Comparison of ENCODE assay signal across 32 cellular contexts in the genomic region with DNA sequence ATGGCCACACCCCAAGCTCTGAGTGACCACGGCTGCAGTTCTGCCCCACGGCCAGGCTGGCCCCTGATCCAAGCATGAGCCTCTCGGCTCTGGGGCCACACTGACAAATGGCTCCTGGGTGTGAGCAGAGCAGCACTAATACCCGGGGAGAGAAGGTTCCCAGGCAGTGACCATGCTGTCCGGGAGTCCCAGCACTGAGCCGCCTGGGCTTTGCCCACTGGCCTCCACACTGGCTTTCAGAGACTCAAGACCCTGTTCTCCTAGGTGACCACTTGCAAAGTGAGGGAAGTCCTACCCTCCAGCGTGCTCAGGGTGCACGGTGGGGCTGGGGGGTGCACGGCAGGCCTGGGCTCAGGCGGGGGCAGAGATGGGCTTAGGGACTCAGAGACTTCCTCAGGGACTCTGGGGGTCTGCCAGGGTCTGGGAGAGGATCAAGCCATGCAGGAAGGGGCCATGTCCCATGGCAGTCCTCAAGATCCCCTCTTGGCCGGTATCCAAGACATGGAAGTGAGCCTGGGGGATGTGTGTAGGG. TPM values are rescaled to one million over a fixed set of nuclear protein-coding genes. Genes with fewer than 3 reads are reported as not detected.
"Had no signal": no experiment of that assay in that cellular context is flagged by ENCODE, and none has a peak within 500 bp of the region (broad histone marks: within the 10 kb centered on the region; RNA-seq: fewer than 3 reads in every experiment).

No MANE protein-coding gene starts in this region.

- H3K27ac Mint-ChIP-seq: activated CD4-positive, alpha-beta memory T cell treated with anti-CD3 and anti-CD28 coated beads, Interleukin-2, amount 10 ng/mL, durations not matched to agents 7 days and 5 days; activated CD4-positive, alpha-beta T cell treated with anti-CD3 and anti-CD28 coated beads for 36 hours; activated CD4-positive, alpha-beta T cell treated with anti-CD3 and anti-CD28 coated beads, Interleukin-2, amount 10 ng/mL, durations not matched to agents 7 days and 5 days; activated naive CD8-positive, alpha-beta T cell; activated T-cell treated with anti-CD3 and anti-CD28 coated beads, Interleukin-2, amount 50 U/mL, for 24 hours; activated T-cell treated with anti-CD3 and anti-CD28 coated beads, Interleukin-2, amount 50 U/mL, for 72 hours; effector memory CD8-positive, alpha-beta T cell; T-helper 2 cell treated with Interferon-gamma antibody and Interleukin-4, amounts not matched to agents 5 μg/mL and 100 μg/mL, for 36 hours had no signal

- H3K27me3 ChIP-seq: body of pancreas, heart right ventricle had no signal

- H3K27ac ChIP-seq: body of pancreas, epithelial cell of prostate, esophagus squamous epithelium, gastroesophageal sphincter, heart right ventricle had no signal

- H3K4me3 Mint-ChIP-seq: activated CD4-positive, alpha-beta memory T cell treated with anti-CD3 and anti-CD28 coated beads, Interleukin-2, amount 10 ng/mL, durations not matched to agents 7 days and 5 days; activated CD4-positive, alpha-beta T cell treated with anti-CD3 and anti-CD28 coated beads for 36 hours; activated CD4-positive, alpha-beta T cell treated with anti-CD3 and anti-CD28 coated beads, Interleukin-2, amount 10 ng/mL, durations not matched to agents 7 days and 5 days; activated naive CD8-positive, alpha-beta T cell; activated T-cell treated with anti-CD3 and anti-CD28 coated beads, Interleukin-2, amount 50 U/mL, for 24 hours; activated T-cell treated with anti-CD3 and anti-CD28 coated beads, Interleukin-2, amount 50 U/mL, for 72 hours; effector memory CD8-positive, alpha-beta T cell; T-helper 17 cell; T-helper 2 cell treated with Interferon-gamma antibody and Interleukin-4, amounts not matched to agents 5 μg/mL and 100 μg/mL, for 36 hours had no signal

- H3K4me3 ChIP-seq: body of pancreas, esophagus squamous epithelium, gastroesophageal sphincter, heart right ventricle had no signal

- H3K36me3 ChIP-seq: esophagus squamous epithelium, gastroesophageal sphincter, heart right ventricle had no signal

- H3K9me3 ChIP-seq: body of pancreas, esophagus squamous epithelium had no signal

- H3K36me3 Mint-ChIP-seq: activated naive CD8-positive, alpha-beta T cell had no signal

- H3K9me3 Mint-ChIP-seq: activated CD4-positive, alpha-beta memory T cell treated with anti-CD3 and anti-CD28 coated beads, Interleukin-2, amount 10 ng/mL, durations not matched to agents 7 days and 5 days; activated CD4-positive, alpha-beta T cell treated with anti-CD3 and anti-CD28 coated beads, Interleukin-2, amount 10 ng/mL, durations not matched to agents 7 days and 5 days; activated T-cell treated with anti-CD3 and anti-CD28 coated beads, Interleukin-2, amount 50 U/mL, for 24 hours; activated T-cell treated with anti-CD3 and anti-CD28 coated beads, Interleukin-2, amount 50 U/mL, for 72 hours; effector memory CD8-positive, alpha-beta T cell; T-helper 2 cell treated with Interferon-gamma antibody and Interleukin-4, amounts not matched to agents 5 μg/mL and 100 μg/mL, for 36 hours had no signal

- H3K4me1 Mint-ChIP-seq: activated CD4-positive, alpha-beta memory T cell treated with anti-CD3 and anti-CD28 coated beads, Interleukin-2, amount 10 ng/mL, durations not matched to agents 7 days and 5 days; activated CD4-positive, alpha-beta T cell treated with anti-CD3 and anti-CD28 coated beads for 36 hours; activated CD4-positive, alpha-beta T cell treated with anti-CD3 and anti-CD28 coated beads, Interleukin-2, amount 10 ng/mL, durations not matched to agents 7 days and 5 days had no signal

- DNase-seq: activated CD4-positive, alpha-beta memory T cell treated with anti-CD3 and anti-CD28 coated beads, Interleukin-2, amount 10 ng/mL, durations not matched to agents 7 days and 5 days; activated CD4-positive, alpha-beta T cell treated with anti-CD3 and anti-CD28 coated beads for 36 hours; activated CD4-positive, alpha-beta T cell treated with anti-CD3 and anti-CD28 coated beads, Interleukin-2, amount 10 ng/mL, durations not matched to agents 7 days and 5 days; activated CD4-positive, alpha-beta T cell treated with anti-CD3 and anti-CD28 coated beads, Interleukin-2, amount 50 U/mL, for 4 hours; activated CD4-positive, CD25-positive, alpha-beta regulatory T cell; activated CD4-positive, CD25-positive, alpha-beta regulatory T cell treated with anti-CD3 and anti-CD28 coated beads, Interleukin-2, amount 50 U/mL, for 72 hours; activated CD8-positive, alpha-beta memory T cell treated with anti-CD3 and anti-CD28 coated beads, Interleukin-2, amount 50 U/mL, for 48 hours; activated gamma-delta T cell; activated naive CD4-positive, alpha-beta T cell; activated naive CD4-positive, alpha-beta T cell treated with anti-CD3 and anti-CD28 coated beads, Interleukin-2, amount 50 U/mL, for 16 hours; activated T-cell treated with anti-CD3 and anti-CD28 coated beads for 4 hours; activated T-cell treated with anti-CD3 and anti-CD28 coated beads, Interleukin-2, amount 50 U/mL, for 24 hours; activated T-cell treated with anti-CD3 and anti-CD28 coated beads, Interleukin-2, amount 50 U/mL, for 72 hours; amniotic stem cell; anterior cingulate cortex; body of pancreas; caudate nucleus; cortex of kidney; dermis blood vessel endothelial cell; effector CD4-positive, alpha-beta T cell; effector memory CD8-positive, alpha-beta T cell; esophagus squamous epithelium; foreskin melanocyte; heart right ventricle; T-helper 1 cell; T-helper 17 cell; T1000 had no signal

- H3K4me1 ChIP-seq: heart right ventricle had no signal

- ATAC-seq: activated CD4-positive, alpha-beta T cell treated with anti-CD3 and anti-CD28 coated beads for 36 hours; activated T-cell treated with anti-CD3 and anti-CD28 coated beads, Interleukin-2, amount 50 U/mL, for 72 hours; body of pancreas; effector memory CD8-positive, alpha-beta T cell; gastroesophageal sphincter; T-helper 17 cell had no signal

RNA-seq across cellular contexts. Expression of gene ADRA1D, which starts 13.5 kb away (rescaled TPM):
- total RNA-seq: activated CD4-positive, alpha-beta memory T cell treated with anti-CD3 and anti-CD28 coated beads, Interleukin-2, amount 10 ng/mL, durations not matched to agents 7 days and 5 days; activated CD4-positive, alpha-beta T cell treated with anti-CD3 and anti-CD28 coated beads for 36 hours; activated CD4-positive, alpha-beta T cell treated with anti-CD3 and anti-CD28 coated beads, Interleukin-2, amount 10 ng/mL, durations not matched to agents 7 days and 5 days; activated T-cell treated with anti-CD3 and anti-CD28 coated beads, Interleukin-2, amount 50 U/mL, for 72 hours; body of pancreas; chondrocyte; dermis blood vessel endothelial cell; T-helper 17 cell had no signal
